1 cellular context compared by ENCODE assay signal in genomic region chr3:113677745-113678144, GRCh38.
TF ChIP-seq lines count a peak whose summit lies in the region.

No MANE protein-coding gene starts in this region.

TF ChIP-seq in H1, 55 proteins besides CTCF, POLR2A, EP300 and RAD21:
- TF ChIP-seq CHD7 (IDR thresholded peaks at IDR 0.05; ENCODE audit: insufficient replicate concordance, low read length), result no peak
- TF ChIP-seq TEAD4 (IDR thresholded peaks at IDR 0.05; ENCODE audit: low read depth, low read length), result peak; percentile 73
- TF ChIP-seq EGR1 (IDR thresholded peaks at IDR 0.05; ENCODE audit: borderline replicate concordance, low read depth, low read length), result peak; percentile 74
- peak; percentile 57; the same call in 1 of the 2 replicates for TF ChIP-seq SP1 (IDR thresholded peaks at IDR 0.05; ENCODE audit: low read depth, low read length)
- 0 out of 4 replicates have a peak, but pooled peaks of 1 of the 2 experiments have one; percentile 29 for TF ChIP-seq SIN3A (conservative IDR thresholded peaks at IDR 0.05 in 1 of 2, IDR thresholded peaks at IDR 0.05 in 1 of 2; ENCODE audit: low read depth in 1 of 2, low read length in 2 of 2)
